Comparison of ENCODE assay signal across 1 cellular context in the genomic region with DNA sequence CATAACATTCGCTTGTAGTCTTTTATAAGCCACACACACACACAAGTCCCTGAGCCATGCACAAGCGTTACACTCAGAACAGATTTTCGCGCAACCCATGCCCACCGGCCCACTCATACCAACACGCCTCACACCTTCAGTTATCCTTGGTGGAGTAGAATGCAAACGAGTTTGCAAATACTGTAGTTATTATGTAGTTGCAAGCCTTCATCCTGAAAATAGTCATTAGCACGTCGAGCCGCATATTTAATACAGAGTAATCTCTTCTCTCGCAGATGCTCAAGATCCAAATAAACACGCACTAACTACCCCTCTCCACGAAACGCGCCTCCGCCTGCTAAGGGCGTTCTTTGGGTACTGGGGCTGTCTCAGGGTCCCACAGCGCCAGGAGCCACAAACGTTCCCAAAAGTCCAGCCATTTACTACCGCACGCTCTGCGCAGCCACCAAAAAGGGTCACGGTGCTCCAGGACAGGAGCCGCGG.
TF ChIP-seq lines count a peak whose summit lies in the region.

No MANE protein-coding gene starts in this region.

TF ChIP-seq in GM12878, 131 proteins besides CTCF, POLR2A, EP300 and RAD21 (continued from another document):
- TF ChIP-seq, protein P1, sequence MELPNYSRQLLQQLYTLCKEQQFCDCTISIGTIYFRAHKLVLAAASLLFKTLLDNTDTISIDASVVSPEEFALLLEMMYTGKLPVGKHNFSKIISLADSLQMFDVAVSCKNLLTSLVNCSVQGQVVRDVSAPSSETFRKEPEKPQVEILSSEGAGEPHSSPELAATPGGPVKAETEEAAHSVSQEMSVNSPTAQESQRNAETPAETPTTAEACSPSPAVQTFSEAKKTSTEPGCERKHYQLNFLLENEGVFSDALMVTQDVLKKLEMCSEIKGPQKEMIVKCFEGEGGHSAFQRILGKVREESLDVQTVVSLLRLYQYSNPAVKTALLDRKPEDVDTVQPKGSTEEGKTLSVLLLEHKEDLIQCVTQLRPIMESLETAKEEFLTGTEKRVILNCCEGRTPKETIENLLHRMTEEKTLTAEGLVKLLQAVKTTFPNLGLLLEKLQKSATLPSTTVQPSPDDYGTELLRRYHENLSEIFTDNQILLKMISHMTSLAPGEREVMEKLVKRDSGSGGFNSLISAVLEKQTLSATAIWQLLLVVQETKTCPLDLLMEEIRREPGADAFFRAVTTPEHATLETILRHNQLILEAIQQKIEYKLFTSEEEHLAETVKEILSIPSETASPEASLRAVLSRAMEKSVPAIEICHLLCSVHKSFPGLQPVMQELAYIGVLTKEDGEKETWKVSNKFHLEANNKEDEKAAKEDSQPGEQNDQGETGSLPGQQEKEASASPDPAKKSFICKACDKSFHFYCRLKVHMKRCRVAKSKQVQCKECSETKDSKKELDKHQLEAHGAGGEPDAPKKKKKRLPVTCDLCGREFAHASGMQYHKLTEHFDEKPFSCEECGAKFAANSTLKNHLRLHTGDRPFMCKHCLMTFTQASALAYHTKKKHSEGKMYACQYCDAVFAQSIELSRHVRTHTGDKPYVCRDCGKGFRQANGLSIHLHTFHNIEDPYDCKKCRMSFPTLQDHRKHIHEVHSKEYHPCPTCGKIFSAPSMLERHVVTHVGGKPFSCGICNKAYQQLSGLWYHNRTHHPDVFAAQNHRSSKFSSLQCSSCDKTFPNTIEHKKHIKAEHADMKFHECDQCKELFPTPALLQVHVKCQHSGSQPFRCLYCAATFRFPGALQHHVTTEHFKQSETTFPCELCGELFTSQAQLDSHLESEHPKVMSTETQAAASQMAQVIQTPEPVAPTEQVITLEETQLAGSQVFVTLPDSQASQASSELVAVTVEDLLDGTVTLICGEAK (IDR thresholded peaks at IDR 0.05; ENCODE audit: borderline replicate concordance) = no peak
- TF ChIP-seq EZH2 (IDR thresholded peaks at IDR 0.05; ENCODE audit: borderline replicate concordance, control insufficient read depth, low read depth, low read length) = 0 out of 2 replicates have a peak, but pooled peaks have one; percentile 89
TF ChIP-seq in GM12878: peak in this region for 1.
